14 cellular contexts compared by ENCODE assay signal in genomic region chr12:90908465-90908864, GRCh38. TPM values are rescaled to one million over a fixed set of nuclear protein-coding genes. Genes with fewer than 3 reads are reported as not detected.
A peak's percentile ranks its signal among the peaks of the same experiment; 100 is the strongest.
DNase-seq lines count a peak whose midpoint lies in the region; ATAC-seq and TF ChIP-seq lines count a peak whose summit lies in the region.
"Had no signal": no experiment of that assay in that cellular context is flagged by ENCODE, and none has a peak within 500 bp of the region (broad histone marks: within the 10 kb centered on the region; RNA-seq: fewer than 3 reads in every experiment).

No MANE protein-coding gene starts in this region.

- no peak for ATAC-seq in HG02678 (IDR thresholded peaks at IDR 0.05; ENCODE audit: unreplicated experiment)
- no peak for ATAC-seq in HG03460 (IDR thresholded peaks at IDR 0.05; ENCODE audit: unreplicated experiment)
- ATAC-seq: activated T-helper 17 cell treated with anti-CD3 and anti-CD28 coated beads, Interleukin-2, amount 50 U/mL, for 72 hours had no signal

- no peak overlapping the region for H3K4me3 ChIP-seq in MG63
- H3K4me3 ChIP-seq in cardiac fibroblast (replicated peaks in 1 of 2; ENCODE audit: low read depth in 2 of 2, low read length in 2 of 2) = no peak overlapping the region
- H3K4me3 ChIP-seq in CD8-positive, alpha-beta memory T cell (ENCODE audit: low read length) = no peak overlapping the region
- H3K4me3 ChIP-seq: right atrium auricular region, stomach had no signal

- no peak for TF ChIP-seq CTCF in cardiac fibroblast (IDR thresholded peaks at IDR 0.05; ENCODE audit: low read depth, low read length)

- H3K27ac Mint-ChIP-seq in CD8-positive, alpha-beta memory T cell = no peak overlapping the region
- H3K27ac Mint-ChIP-seq: activated T-helper 17 cell treated with anti-CD3 and anti-CD28 coated beads, Interleukin-2, amount 50 U/mL, for 72 hours had no signal

- H3K9me3 Mint-ChIP-seq in CD8-positive, alpha-beta memory T cell = peaks cover 0 to 2% (median 0%) of the 10 kb centered on the region in 5 donors
- H3K9me3 Mint-ChIP-seq: activated T-helper 17 cell treated with anti-CD3 and anti-CD28 coated beads, Interleukin-2, amount 50 U/mL, for 72 hours; central memory CD8-positive, alpha-beta T cell had no signal

- no peaks in the 10 kb centered on the region for H3K9me3 ChIP-seq in MG63
- H3K9me3 ChIP-seq in CD8-positive, alpha-beta memory T cell (ENCODE audit: low read length) = no peaks in the 10 kb centered on the region
- H3K9me3 ChIP-seq: right atrium auricular region, stomach had no signal

- peak; percentile 26 for DNase-seq in Caki2 (ENCODE audit: low read depth)
- peak; percentile 27 for DNase-seq in MG63
- peak; percentile 64 to 84 for DNase-seq in cardiac fibroblast (ENCODE audit: low read depth in 2 of 2)
- DNase-seq in myocyte (ENCODE audit: low read depth) = peak; percentile 68
- no peak for DNase-seq in UCSD-AML1 (lab: John Stamatoyannopoulos, UW; ENCODE audit: unreplicated experiment)
- DNase-seq in CD8-positive, alpha-beta memory T cell = no peak
- DNase-seq: activated CD4-positive, alpha-beta T cell treated with anti-CD3 and anti-CD28 coated beads for 4 hours; stomach had no signal

- H3K27me3 Mint-ChIP-seq in CD8-positive, alpha-beta memory T cell = peaks cover 0 to 5% of the 10 kb centered on the region in 2 donors
- H3K27me3 Mint-ChIP-seq: activated T-helper 17 cell treated with anti-CD3 and anti-CD28 coated beads, Interleukin-2, amount 50 U/mL, for 72 hours; central memory CD8-positive, alpha-beta T cell had no signal

- no peak overlapping the region for H3K27ac ChIP-seq in CD8-positive, alpha-beta memory T cell (ENCODE audit: low read depth, low read length)
- H3K27ac ChIP-seq: epithelial cell of prostate, right atrium auricular region, stomach had no signal

- H3K4me3 Mint-ChIP-seq in CD8-positive, alpha-beta memory T cell = no peak overlapping the region
- H3K4me3 Mint-ChIP-seq: activated T-helper 17 cell treated with anti-CD3 and anti-CD28 coated beads, Interleukin-2, amount 50 U/mL, for 72 hours; central memory CD8-positive, alpha-beta T cell had no signal

- CTCF ChIA-PET in CD8-positive, alpha-beta memory T cell (lab: Charles Lee) = no interaction called here

- H3K27me3 ChIP-seq in MG63 = no peaks in the 10 kb centered on the region
- H3K27me3 ChIP-seq in CD8-positive, alpha-beta memory T cell (ENCODE audit: insufficient read depth, low read length, poor library complexity, severe bottlenecking) = no peaks in the 10 kb centered on the region
- H3K27me3 ChIP-seq: right atrium auricular region, stomach had no signal

- in situ Hi-C loops in Caki2 (cut with HindIII; ENCODE audit: low pct_unique_long_range_greater_than_20kb, low sequenced_read_pairs) = no loop called here

- H3K4me1 Mint-ChIP-seq in CD8-positive, alpha-beta memory T cell = no peaks in the 10 kb centered on the region
- H3K4me1 Mint-ChIP-seq: activated T-helper 17 cell treated with anti-CD3 and anti-CD28 coated beads, Interleukin-2, amount 50 U/mL, for 72 hours; central memory CD8-positive, alpha-beta T cell had no signal

- no peaks in the 10 kb centered on the region for H3K36me3 ChIP-seq in MG63
- no peaks in the 10 kb centered on the region for H3K36me3 ChIP-seq in CD8-positive, alpha-beta memory T cell (ENCODE audit: insufficient read depth, low read length)
- H3K36me3 ChIP-seq: right atrium auricular region, stomach had no signal

- no peaks in the 10 kb centered on the region for H3K4me1 ChIP-seq in CD8-positive, alpha-beta memory T cell (ENCODE audit: insufficient read depth, low read length)
- H3K4me1 ChIP-seq: right atrium auricular region, stomach had no signal

- no peaks in the 10 kb centered on the region for H3K36me3 Mint-ChIP-seq in CD8-positive, alpha-beta memory T cell

- POLR2A ChIA-PET in CD8-positive, alpha-beta memory T cell (lab: Charles Lee) = no interaction called here

RNA-seq across cellular contexts. Expression of gene CCER1, which starts 46.5 kb away (rescaled TPM):
- not detected in 2 replicates for total RNA-seq in Caki2 (2014; rRNA removed; shearing (Covaris generic); ENCODE audit: low replicate concordance)
- total RNA-seq in MG63 (2014; rRNA removed; shearing (Covaris generic); ENCODE audit: low replicate concordance) = not detected in 2 replicates
- not detected in 2 replicates for total RNA-seq in myocyte
- not detected for polyA plus RNA-seq in myocyte (2012)
- not detected for total RNA-seq in CD8-positive, alpha-beta memory T cell
- polyA plus RNA-seq in CD8-positive, alpha-beta memory T cell = not detected
- total RNA-seq: activated T-helper 17 cell treated with anti-CD3 and anti-CD28 coated beads, Interleukin-2, amount 50 U/mL, for 72 hours; right atrium auricular region; stomach had no signal
- polyA plus RNA-seq: stomach had no signal

Comparison
In these comparisons a context has a peak if more than half of its experiments do, and no peak if none do; other contexts are left out.
1. DNase-seq: peak in Caki2 (single experiment), MG63 (single experiment), cardiac fibroblast (2 of 2) and myocyte (single experiment); none in UCSD-AML1 (single experiment) and CD8-positive, alpha-beta memory T cell (0 of 5).